ENCODE assay signal across 2 cellular contexts in the genomic region with DNA sequence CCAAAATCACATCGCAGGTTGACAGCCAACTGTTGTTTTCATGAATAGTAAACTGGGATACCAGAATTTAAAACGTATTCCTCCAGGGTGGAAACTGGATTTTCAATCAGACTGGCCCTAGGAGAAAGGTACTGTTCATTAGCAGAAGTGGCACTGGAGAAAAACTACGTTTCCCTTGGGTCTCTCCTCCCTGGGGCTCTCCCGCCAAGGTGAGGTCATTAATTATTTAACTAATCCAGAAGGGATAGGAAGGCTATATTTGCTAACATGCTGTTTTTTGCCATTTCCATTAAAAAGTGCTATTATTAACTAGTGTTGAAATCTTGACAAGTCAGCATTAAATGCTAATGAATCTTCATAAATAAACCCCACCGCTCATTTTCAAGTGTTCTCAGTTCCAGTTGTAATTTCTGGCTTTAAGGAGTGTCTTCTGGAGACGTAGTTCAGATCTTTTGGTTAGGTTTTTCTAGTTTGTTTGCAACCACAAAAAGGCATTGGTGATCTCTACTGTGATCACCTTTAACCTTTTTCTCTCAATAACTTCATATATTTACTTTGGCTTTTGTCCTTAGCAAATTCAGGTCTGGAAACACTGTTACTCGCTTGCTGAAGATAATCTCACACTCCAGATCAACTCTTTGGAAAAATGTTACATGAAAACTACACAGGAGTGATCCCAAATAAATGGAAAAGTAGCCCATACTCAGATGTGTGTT.
TF ChIP-seq lines count a peak whose summit lies in the region.

No MANE protein-coding gene starts in this region.

TF ChIP-seq in H1, 55 proteins besides CTCF, POLR2A, EP300 and RAD21:
- TF ChIP-seq CREB1 (IDR thresholded peaks at IDR 0.05) (no peak), EZH2 (IDR thresholded peaks at IDR 0.05; ENCODE audit: low read depth, low read length, severe bottlenecking) (no peak), SIRT6 (IDR thresholded peaks at IDR 0.05; ENCODE audit: low read length) (no peak), POU5F1 (IDR thresholded peaks at IDR 0.05; ENCODE audit: low read depth, low read length) (no peak), SP4 (IDR thresholded peaks at IDR 0.05; ENCODE audit: low read length) (no peak), RNF2 (IDR thresholded peaks at IDR 0.05; ENCODE audit: borderline replicate concordance, low read depth, low read length, missing control alignments, poor library complexity, severe bottlenecking) (no peak), JUN (IDR thresholded peaks at IDR 0.05; ENCODE audit: low read depth, low read length) (no peak), SIN3A (conservative IDR thresholded peaks at IDR 0.05 in 1 of 2, IDR thresholded peaks at IDR 0.05 in 1 of 2; ENCODE audit: low read depth in 1 of 2, low read length in 2 of 2) (no peak), RBBP5 (IDR thresholded peaks at IDR 0.05; ENCODE audit: borderline replicate concordance, low read depth, low read length) (no peak), EGR1 (IDR thresholded peaks at IDR 0.05; ENCODE audit: borderline replicate concordance, low read depth, low read length) (no peak), SIX5 (IDR thresholded peaks at IDR 0.05; ENCODE audit: low read depth, low read length) (no peak), CHD2 (IDR thresholded peaks at IDR 0.05; ENCODE audit: low read length) (no peak), JUND (IDR thresholded peaks at IDR 0.05; ENCODE audit: low read length) (no peak), TBP (IDR thresholded peaks at IDR 0.05; ENCODE audit: low read depth, low read length) (no peak), CBX8 (IDR thresholded peaks at IDR 0.05; ENCODE audit: borderline replicate concordance, low read depth, low read length) (no peak), KDM5A (IDR thresholded peaks at IDR 0.05; ENCODE audit: low read length) (no peak), PHF8 (conservative IDR thresholded peaks at IDR 0.05; ENCODE audit: low read depth, low read length) (no peak)
- TF ChIP-seq, protein P1, sequence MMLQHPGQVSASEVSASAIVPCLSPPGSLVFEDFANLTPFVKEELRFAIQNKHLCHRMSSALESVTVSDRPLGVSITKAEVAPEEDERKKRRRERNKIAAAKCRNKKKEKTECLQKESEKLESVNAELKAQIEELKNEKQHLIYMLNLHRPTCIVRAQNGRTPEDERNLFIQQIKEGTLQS (IDR thresholded peaks at IDR 0.05; ENCODE audit: insufficient read depth, low read depth, low read length): no peak
TF ChIP-seq in H1: peak in this region for 0.

TF ChIP-seq in neural cell, 6 proteins besides CTCF, POLR2A, EP300 and RAD21:
- TF ChIP-seq REST (IDR thresholded peaks at IDR 0.05; ENCODE audit: borderline replicate concordance) (no peak), SMC3 (conservative IDR thresholded peaks at IDR 0.05; ENCODE audit: poor library complexity) (no peak), MXI1 (conservative IDR thresholded peaks at IDR 0.05; ENCODE audit: poor library complexity, severe bottlenecking) (no peak), POLR2AphosphoS5 (IDR thresholded peaks at IDR 0.05) (no peak), EZH2 (IDR thresholded peaks at IDR 0.05; ENCODE audit: borderline replicate concordance, insufficient read depth, low read length, poor library complexity, severe bottlenecking) (no peak), TAF1 (IDR thresholded peaks at IDR 0.05; ENCODE audit: low read depth) (no peak)
